Comparison of ENCODE assay signal across 2 cellular contexts in the genomic region with DNA sequence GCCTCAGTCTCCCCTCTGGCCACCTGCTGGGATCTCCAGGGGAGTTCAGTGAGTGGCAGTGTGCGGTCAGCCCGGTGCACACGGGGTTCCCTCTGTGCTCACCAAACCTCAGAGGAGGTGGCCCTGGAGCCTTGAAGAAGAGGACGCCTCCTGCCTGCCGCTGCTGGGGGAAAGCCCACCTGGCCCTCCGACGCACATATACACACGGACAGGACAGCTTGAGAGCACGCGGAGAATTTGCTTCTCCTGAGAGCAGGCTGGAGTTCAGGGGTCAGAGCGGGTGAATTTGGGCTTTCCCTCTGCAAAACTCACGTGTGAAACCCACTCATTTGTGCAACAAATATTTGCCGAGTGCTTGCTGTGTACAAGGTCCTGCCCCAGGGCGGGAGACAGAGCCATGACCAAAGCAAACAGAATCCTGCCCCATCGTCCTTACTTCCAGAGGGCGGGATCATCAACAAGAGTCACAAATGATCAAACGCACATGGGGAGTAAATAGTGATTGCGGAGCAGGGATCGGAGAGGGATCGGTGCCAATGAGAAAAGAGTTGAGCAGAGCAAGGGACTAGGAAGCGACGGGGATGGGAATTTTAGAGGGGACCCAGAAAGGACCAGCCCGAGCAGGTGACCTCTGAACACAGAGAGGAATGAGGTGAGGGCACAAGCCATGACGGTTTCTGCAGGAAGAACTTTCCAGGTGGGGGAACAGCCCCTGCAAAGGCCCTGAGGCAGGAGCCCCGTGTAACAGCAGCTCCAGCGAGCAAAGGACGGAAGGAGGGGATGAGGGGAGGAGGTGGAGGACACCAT.
TF ChIP-seq lines count a peak whose summit lies in the region.

No MANE protein-coding gene starts in this region.

TF ChIP-seq in IMR-90, 13 proteins besides CTCF, POLR2A, EP300 and RAD21:
- TF ChIP-seq MAZ (IDR thresholded peaks at IDR 0.05; ENCODE audit: borderline replicate concordance, low read depth, low read length) (no peak), RFX5 (IDR thresholded peaks at IDR 0.05; ENCODE audit: low read depth, low read length) (no peak), BHLHE40 (IDR thresholded peaks at IDR 0.05; ENCODE audit: low read depth, low read length) (no peak), NFE2L2 (IDR thresholded peaks at IDR 0.05; ENCODE audit: low read depth, low read length) (no peak), SMC3 (IDR thresholded peaks at IDR 0.05; ENCODE audit: low read depth, low read length) (no peak), CHD1 (IDR thresholded peaks at IDR 0.05; ENCODE audit: low read depth, low read length) (no peak), CEBPB (IDR thresholded peaks at IDR 0.05; ENCODE audit: low read depth, low read length) (no peak), MXI1 (IDR thresholded peaks at IDR 0.05; ENCODE audit: borderline replicate concordance, low read depth, low read length) (no peak), FOS (IDR thresholded peaks at IDR 0.05; ENCODE audit: low read depth, low read length) (no peak), RCOR1 (IDR thresholded peaks at IDR 0.05; ENCODE audit: insufficient replicate concordance, low read length) (no peak), MAFK (IDR thresholded peaks at IDR 0.05; ENCODE audit: low read depth, low read length) (no peak)
- TF ChIP-seq, protein P1, sequence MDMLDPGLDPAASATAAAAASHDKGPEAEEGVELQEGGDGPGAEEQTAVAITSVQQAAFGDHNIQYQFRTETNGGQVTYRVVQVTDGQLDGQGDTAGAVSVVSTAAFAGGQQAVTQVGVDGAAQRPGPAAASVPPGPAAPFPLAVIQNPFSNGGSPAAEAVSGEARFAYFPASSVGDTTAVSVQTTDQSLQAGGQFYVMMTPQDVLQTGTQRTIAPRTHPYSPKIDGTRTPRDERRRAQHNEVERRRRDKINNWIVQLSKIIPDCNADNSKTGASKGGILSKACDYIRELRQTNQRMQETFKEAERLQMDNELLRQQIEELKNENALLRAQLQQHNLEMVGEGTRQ (IDR thresholded peaks at IDR 0.05; ENCODE audit: low read depth, low read length), result no peak
- TF ChIP-seq, protein P2, sequence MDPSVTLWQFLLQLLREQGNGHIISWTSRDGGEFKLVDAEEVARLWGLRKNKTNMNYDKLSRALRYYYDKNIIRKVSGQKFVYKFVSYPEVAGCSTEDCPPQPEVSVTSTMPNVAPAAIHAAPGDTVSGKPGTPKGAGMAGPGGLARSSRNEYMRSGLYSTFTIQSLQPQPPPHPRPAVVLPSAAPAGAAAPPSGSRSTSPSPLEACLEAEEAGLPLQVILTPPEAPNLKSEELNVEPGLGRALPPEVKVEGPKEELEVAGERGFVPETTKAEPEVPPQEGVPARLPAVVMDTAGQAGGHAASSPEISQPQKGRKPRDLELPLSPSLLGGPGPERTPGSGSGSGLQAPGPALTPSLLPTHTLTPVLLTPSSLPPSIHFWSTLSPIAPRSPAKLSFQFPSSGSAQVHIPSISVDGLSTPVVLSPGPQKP (IDR thresholded peaks at IDR 0.05; ENCODE audit: borderline replicate concordance, low read depth, low read length), result no peak

TF ChIP-seq in liver, 16 proteins besides CTCF, POLR2A, EP300 and RAD21:
- TF ChIP-seq FOXA1 (IDR thresholded peaks at IDR 0.05) (peak; percentile 98), YY1 (IDR thresholded peaks at IDR 0.05) (peak; percentile 85), REST (IDR thresholded peaks at IDR 0.05) (peak; percentile 77), HNF4G (IDR thresholded peaks at IDR 0.05) (peak; percentile 68), JUND (IDR thresholded peaks at IDR 0.05) (peak; percentile 69 to 90), TAF1 (conservative IDR thresholded peaks at IDR 0.05) (no peak), ATF3 (IDR thresholded peaks at IDR 0.05) (no peak), FOXA2 (IDR thresholded peaks at IDR 0.05) (peak; percentile 93), EGR1 (IDR thresholded peaks at IDR 0.05; ENCODE audit: low read depth in 2 of 2) (peak in 1 of 2 donors; percentile 71), SP1 (IDR thresholded peaks at IDR 0.05) (peak; percentile 96), GABPA (IDR thresholded peaks at IDR 0.05 in 1 of 2, conservative IDR thresholded peaks at IDR 0.05 in 1 of 2) (peak in 1 of 2 donors; percentile 63), HNF4A (conservative IDR thresholded peaks at IDR 0.05) (peak; percentile 91 to 98), NR2F2 (IDR thresholded peaks at IDR 0.05) (peak; percentile 64), RXRA (IDR thresholded peaks at IDR 0.05) (peak; percentile 96 to 99)
- TF ChIP-seq, protein P3, sequence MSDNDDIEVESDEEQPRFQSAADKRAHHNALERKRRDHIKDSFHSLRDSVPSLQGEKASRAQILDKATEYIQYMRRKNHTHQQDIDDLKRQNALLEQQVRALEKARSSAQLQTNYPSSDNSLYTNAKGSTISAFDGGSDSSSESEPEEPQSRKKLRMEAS (IDR thresholded peaks at IDR 0.05), result peak; percentile 99
- TF ChIP-seq, protein P4, sequence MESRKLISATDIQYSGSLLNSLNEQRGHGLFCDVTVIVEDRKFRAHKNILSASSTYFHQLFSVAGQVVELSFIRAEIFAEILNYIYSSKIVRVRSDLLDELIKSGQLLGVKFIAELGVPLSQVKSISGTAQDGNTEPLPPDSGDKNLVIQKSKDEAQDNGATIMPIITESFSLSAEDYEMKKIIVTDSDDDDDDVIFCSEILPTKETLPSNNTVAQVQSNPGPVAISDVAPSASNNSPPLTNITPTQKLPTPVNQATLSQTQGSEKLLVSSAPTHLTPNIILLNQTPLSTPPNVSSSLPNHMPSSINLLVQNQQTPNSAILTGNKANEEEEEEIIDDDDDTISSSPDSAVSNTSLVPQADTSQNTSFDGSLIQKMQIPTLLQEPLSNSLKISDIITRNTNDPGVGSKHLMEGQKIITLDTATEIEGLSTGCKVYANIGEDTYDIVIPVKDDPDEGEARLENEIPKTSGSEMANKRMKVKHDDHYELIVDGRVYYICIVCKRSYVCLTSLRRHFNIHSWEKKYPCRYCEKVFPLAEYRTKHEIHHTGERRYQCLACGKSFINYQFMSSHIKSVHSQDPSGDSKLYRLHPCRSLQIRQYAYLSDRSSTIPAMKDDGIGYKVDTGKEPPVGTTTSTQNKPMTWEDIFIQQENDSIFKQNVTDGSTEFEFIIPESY (IDR thresholded peaks at IDR 0.05), result no peak
